Comparison of ENCODE assay signal across 1 cellular context in the genomic region with DNA sequence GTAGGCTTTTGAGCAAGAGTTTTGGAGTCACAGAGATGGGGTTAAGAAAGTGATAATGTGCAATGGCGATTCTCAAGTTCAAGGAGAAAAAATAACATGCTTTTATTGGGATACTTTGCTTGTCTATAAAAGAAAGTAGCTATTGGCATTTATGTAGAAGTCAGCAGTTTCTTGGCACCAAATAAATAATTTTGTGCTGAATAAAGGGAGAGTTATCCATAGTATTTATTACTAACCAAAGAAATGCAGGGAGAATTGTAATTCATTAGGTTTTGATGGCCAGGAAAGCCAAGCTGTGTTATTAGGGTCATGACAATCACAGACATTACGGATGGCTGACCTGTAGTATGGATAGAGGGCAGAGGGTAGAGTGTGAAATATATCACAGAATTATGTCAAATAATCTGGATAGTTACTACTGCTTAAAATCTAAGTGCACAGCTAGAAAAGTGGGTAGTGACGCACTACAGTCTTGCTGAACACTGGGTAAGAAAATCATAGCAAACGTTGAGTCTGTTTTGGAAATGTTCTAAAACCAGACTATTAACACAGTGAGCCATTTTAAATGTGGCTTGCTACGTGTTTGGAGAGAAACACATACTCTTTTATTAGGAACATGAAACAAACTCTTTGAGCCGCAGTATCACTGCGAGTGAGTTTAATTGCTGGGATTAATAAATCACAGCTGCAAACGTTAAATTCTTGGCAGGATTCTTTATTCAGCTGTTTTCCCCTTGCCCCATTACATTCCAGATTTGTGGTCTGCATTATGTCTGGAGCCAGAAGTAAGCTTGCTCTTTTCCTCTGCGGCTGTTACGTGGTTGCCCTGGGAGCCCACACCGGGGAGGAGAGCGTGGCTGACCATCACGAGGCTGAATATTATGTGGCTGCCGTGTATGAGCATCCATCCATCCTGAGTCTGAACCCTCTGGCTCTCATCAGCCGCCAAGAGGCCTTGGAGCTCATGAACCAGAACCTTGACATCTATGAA.
TF ChIP-seq lines count a peak whose summit lies in the region.

No MANE protein-coding gene starts in this region.

TF ChIP-seq in SK-N-SH treated with all-trans-retinoic acid at 6 μM for 48 hours, 23 proteins besides CTCF, POLR2A, EP300 and RAD21 (continued from another document):
- no peak for TF ChIP-seq PPARA (CRISPR knock-in tag; IDR thresholded peaks at IDR 0.05; ENCODE audit: borderline replicate concordance)
- TF ChIP-seq ZFP30 (CRISPR knock-in tag; IDR thresholded peaks at IDR 0.05) = no peak
- no peak for TF ChIP-seq ZFP3 (CRISPR knock-in tag; IDR thresholded peaks at IDR 0.05)
- TF ChIP-seq ZNF8 (CRISPR knock-in tag; IDR thresholded peaks at IDR 0.05) = no peak
- TF ChIP-seq TOX (CRISPR knock-in tag; IDR thresholded peaks at IDR 0.05; ENCODE audit: borderline replicate concordance) = 0 out of 2 replicates have a peak, but pooled peaks have one; percentile 25
- no peak for TF ChIP-seq OSR1 (CRISPR knock-in tag; IDR thresholded peaks at IDR 0.05)
- TF ChIP-seq ISL1 (CRISPR knock-in tag; IDR thresholded peaks at IDR 0.05) = peak; percentile 78
- no peak for TF ChIP-seq RARB (CRISPR knock-in tag; IDR thresholded peaks at IDR 0.05)
TF ChIP-seq in SK-N-SH treated with all-trans-retinoic acid at 6 μM for 48 hours: peak in this region for 5.
